7 cellular contexts compared by ENCODE assay signal in genomic region chr12:124518051-124518932, GRCh38. TPM values are rescaled to one million over a fixed set of nuclear protein-coding genes. Genes with fewer than 3 reads are reported as not detected.
DNase-seq lines count a peak whose midpoint lies in the region; ATAC-seq and TF ChIP-seq lines count a peak whose summit lies in the region.

No MANE protein-coding gene starts in this region.

- peaks cover 1% of the 10 kb centered on the region for H3K36me3 Mint-ChIP-seq in chondrocyte (ENCODE audit: low read depth)

- no peaks in the 10 kb centered on the region for H3K9me3 Mint-ChIP-seq in chondrocyte (ENCODE audit: low read depth)

- no peak for ATAC-seq in GM19035 (IDR thresholded peaks at IDR 0.05; ENCODE audit: unreplicated experiment)

- peak overlapping the region; percentile 67 to 93 (median 84) for H3K27ac ChIP-seq in spleen

- peak overlapping the region; percentile 93 for H3K4me3 Mint-ChIP-seq in chondrocyte (ENCODE audit: unreplicated experiment)

- peak; percentile 91 for DNase-seq in HK-2 (ENCODE audit: unreplicated experiment)
- peak; percentile 88 for DNase-seq in NCI-H748 treated with DMSO at 0.1 percent for 48 hours (lab: John Stamatoyannopoulos, UW)
- DNase-seq in chondrocyte (ENCODE audit: low spot score): no peak
- DNase-seq in kidney glomerular epithelial cell (lab: John Stamatoyannopoulos, UW): peak; percentile 87
- DNase-seq in spleen: no peak
- DNase-seq in cortex of kidney (lab: John Stamatoyannopoulos, UW): no peak

- peaks cover 74% of the 10 kb centered on the region for H3K4me1 Mint-ChIP-seq in chondrocyte (ENCODE audit: low read depth)

- peaks cover 40 to 100% (median 81%) of the 10 kb centered on the region in 6 donors for H3K4me1 ChIP-seq in spleen

- H3K9me3 ChIP-seq in spleen: no peaks in the 10 kb centered on the region

- H3K27me3 ChIP-seq in spleen (replicated peaks in 1 of 7): no peaks in the 10 kb centered on the region

- WGBS in spleen, 5 donors: 25 to 38% (median 33%) methylated on average over 49 to 51 of the region's 51 CpGs

- TF ChIP-seq POLR2A in spleen (IDR thresholded peaks at IDR 0.05): no peak

- H3K36me3 ChIP-seq in spleen: peaks cover 0 to 32% (median 0%) of the 10 kb centered on the region in 6 donors

- intact Hi-C loops in spleen (cut with DNase I; ENCODE audit: low total_unique reads): no loop called here

- peak overlapping the region in 6 of 8 donors; percentile 0 to 48 (median 14) for H3K4me3 ChIP-seq in spleen

- H3K27me3 Mint-ChIP-seq in chondrocyte (ENCODE audit: low read depth): no peaks in the 10 kb centered on the region

- TF ChIP-seq CTCF in chondrocyte (IDR thresholded peaks at IDR 0.05) (no peak), spleen (IDR thresholded peaks at IDR 0.05 in 8 of 11, conservative IDR thresholded peaks at IDR 0.05 in 3 of 11) (no peak)

- peak overlapping the region; percentile 100 for H3K27ac Mint-ChIP-seq in chondrocyte (ENCODE audit: unreplicated experiment)

RNA-seq across cellular contexts. Expression of gene NCOR2, which starts 49.1 kb away (rescaled TPM):
- total RNA-seq in chondrocyte (327 to 390 TPM (median 348 TPM) in 3 replicates), spleen (100 to 1,000 TPM; 145 to 236 (median 174) TPM)
- 10 to 100 TPM; 13.2 to 60.6 (median 17.2) TPM for polyA plus RNA-seq in spleen

Comparison
In these comparisons a context has a peak if more than half of its experiments do, and no peak if none do; other contexts are left out.
1. DNase-seq: peak in HK-2 (single experiment), NCI-H748 treated with DMSO at 0.1 percent for 48 hours (single experiment) and kidney glomerular epithelial cell (single experiment); none in chondrocyte (single experiment), spleen (single experiment) and cortex of kidney (single experiment).